Comparison of ENCODE assay signal across 9 cellular contexts in the genomic region with DNA sequence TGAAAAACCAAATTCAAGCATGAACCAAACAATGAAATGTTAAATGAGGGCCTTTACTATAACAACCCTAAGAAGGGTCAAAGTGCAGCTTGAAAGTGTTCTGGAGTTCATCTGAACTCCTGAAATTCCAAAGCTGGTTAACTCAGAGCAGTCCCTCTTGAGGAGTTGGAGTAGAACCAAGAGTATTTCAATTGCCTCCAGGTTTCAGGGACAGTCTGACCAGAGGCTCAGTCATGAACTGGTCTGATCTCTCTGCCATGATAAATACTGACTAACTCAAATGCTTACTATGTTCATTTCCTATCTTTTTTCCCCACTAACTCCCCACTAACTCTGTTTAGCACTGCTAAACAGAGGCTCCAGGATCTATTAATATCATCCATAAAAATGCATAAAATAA. TPM values are rescaled to one million over a fixed set of nuclear protein-coding genes. Genes with fewer than 3 reads are reported as not detected.
DNase-seq lines count a peak whose midpoint lies in the region; ATAC-seq, FAIRE-seq and TF ChIP-seq lines count a peak whose summit lies in the region.
"Had no signal": no experiment of that assay in that cellular context is flagged by ENCODE, and none has a peak within 500 bp of the region (broad histone marks: within the 10 kb centered on the region; RNA-seq: fewer than 3 reads in every experiment).

No MANE protein-coding gene starts in this region.

- FAIRE-seq in H1 (lab: Jason Lieb, UNC), result no peak

- CTCF ChIA-PET in H1 (lab: Charles Lee; ENCODE audit: partially characterized antibody), result no interaction called here

- no peak overlapping the region for H2BK15ac ChIP-seq in H1 (ENCODE audit: low read length)

- no peak for DNase-seq in NT2/D1 (ENCODE audit: low read depth, low spot score)
- DNase-seq in H1 (ENCODE audit: low read depth in 1 of 2, low spot score in 2 of 2), result no peak
- no peak for DNase-seq in GM10266 (ENCODE audit: extremely low spot score)
- DNase-seq in cerebellar cortex (ENCODE audit: low spot score), result no peak
- DNase-seq in NCI-H446 treated with DMSO at 0.1 percent for 48 hours (lab: John Stamatoyannopoulos, UW), result no peak
- DNase-seq: kidney glomerular epithelial cell had no signal

- no peaks in the 10 kb centered on the region for H3K9me2 ChIP-seq in DOHH2 (replicated peaks; ENCODE audit: control insufficient read depth, low read length)

- TF ChIP-seq EP300 in H1 (IDR thresholded peaks at IDR 0.05; ENCODE audit: borderline replicate concordance in 1 of 2, low read depth in 2 of 2, low read length in 2 of 2), result no peak

- no peak for ATAC-seq in GM19463 (IDR thresholded peaks at IDR 0.05; ENCODE audit: unreplicated experiment)

- peaks cover 8% of the 10 kb centered on the region; the same call in 1 of the 2 replicates for H3K23me2 ChIP-seq in H1 (ENCODE audit: low read depth, low read length)

- H3K23ac ChIP-seq in H1 (ENCODE audit: insufficient read length), result no peak overlapping the region

- H3K14ac ChIP-seq in H1 (ENCODE audit: insufficient read length), result no peak overlapping the region

- H3F3A ChIP-seq in DOHH2 (ENCODE audit: control insufficient read depth, insufficient read depth), result peaks cover 12% of the 10 kb centered on the region

- H3K79me2 ChIP-seq in DOHH2 (ENCODE audit: control insufficient read depth, low read length) (peaks cover 94% of the 10 kb centered on the region), H1 (ENCODE audit: control insufficient read depth in 1 of 2, insufficient read depth in 2 of 2, low read length in 2 of 2) (peaks cover 51 to 77% of the 10 kb centered on the region in 2 experiments), parathyroid adenoma (peaks cover 51% of the 10 kb centered on the region)

- H3K4me1 ChIP-seq in DOHH2 (ENCODE audit: control insufficient read depth, low read length), result peaks cover 75% of the 10 kb centered on the region
- H3K4me1 ChIP-seq in NT2/D1 (ENCODE audit: insufficient read depth, insufficient read length), result peaks cover 6% of the 10 kb centered on the region
- H3K4me1 ChIP-seq in H1 (replicated peaks in 1 of 4; ENCODE audit: control insufficient read depth in 3 of 4, insufficient read depth in 4 of 4, low read length in 3 of 4), result peaks cover 4 to 11% (median 7%) of the 10 kb centered on the region in 4 experiments; a peak in 5 of 7 replicates
- peaks cover 21% of the 10 kb centered on the region for H3K4me1 ChIP-seq in parathyroid adenoma

- no peak for TF ChIP-seq POLR2A in H1 (IDR thresholded peaks at IDR 0.05; ENCODE audit: control extremely low read depth in 1 of 2, low read depth in 2 of 2, low read length in 2 of 2)

- no peak overlapping the region for H2BK12ac ChIP-seq in H1 (ENCODE audit: low read depth, low read length)

- POLR2A ChIA-PET in H1 (lab: Charles Lee; ENCODE audit: partially characterized antibody), result no interaction called here

- no peak overlapping the region for H2BK20ac ChIP-seq in H1 (ENCODE audit: low read length)

- H4K20me1 ChIP-seq in DOHH2 (ENCODE audit: control insufficient read depth, insufficient read depth, low read depth, low read length), result peaks cover 54% of the 10 kb centered on the region
- peaks cover 28 to 38% of the 10 kb centered on the region in 2 experiments for H4K20me1 ChIP-seq in H1 (replicated peaks in 1 of 2; ENCODE audit: control insufficient read depth in 1 of 2, insufficient read depth in 2 of 2, low read length in 2 of 2)

- H3K9ac ChIP-seq in NT2/D1 (ENCODE audit: insufficient read length, low read depth) (peak overlapping the region; percentile 57), H1 (replicated peaks in 1 of 4; ENCODE audit: extremely low read depth in 1 of 4, low read depth in 3 of 4, low read length in 3 of 4) (no peak overlapping the region), parathyroid adenoma (no peak overlapping the region)

- H2BK120ac ChIP-seq in H1 (replicated peaks; ENCODE audit: low read depth, low read length), result no peak overlapping the region

- no peak for TF ChIP-seq RAD21 in H1 (IDR thresholded peaks at IDR 0.05 in 1 of 2, conservative IDR thresholded peaks at IDR 0.05 in 1 of 2; ENCODE audit: low read depth in 2 of 2, low read length in 2 of 2)

- H3K4me2 ChIP-seq in DOHH2 (ENCODE audit: low read length), result peak overlapping the region; percentile 76
- H3K4me2 ChIP-seq in H1 (ENCODE audit: insufficient read depth in 1 of 2, low read depth in 2 of 2, low read length in 2 of 2), result peak overlapping the region; percentile 47 to 91
- peak overlapping the region; percentile 30 for H3K4me2 ChIP-seq in parathyroid adenoma (ENCODE audit: low read length)

- TF ChIP-seq CTCF in DOHH2 (IDR thresholded peaks at IDR 0.05; ENCODE audit: low read depth, low read length, poor library complexity, severe bottlenecking) (no peak), H1 (IDR thresholded peaks at IDR 0.05; ENCODE audit: control extremely low read depth in 1 of 3, insufficient read depth in 1 of 3, low read depth in 1 of 3, low read length in 3 of 3) (no peak), parathyroid adenoma (IDR thresholded peaks at IDR 0.05) (no peak), GM10266 (IDR thresholded peaks at IDR 0.05; ENCODE audit: control insufficient read depth, insufficient read depth, low read depth, missing control alignments) (no peak)

- H3K4ac ChIP-seq in H1 (replicated peaks; ENCODE audit: insufficient read length, low read depth, low read length), result no peak overlapping the region

- peaks cover 3% of the 10 kb centered on the region; the same call in 1 of the 2 replicates for H3K79me1 ChIP-seq in H1 (ENCODE audit: low read depth, low read length)

- H3K27ac ChIP-seq in DOHH2 (ENCODE audit: low read depth, low read length), result peak overlapping the region; percentile 10; the same call in 1 of the 2 replicates
- no peak overlapping the region for H3K27ac ChIP-seq in H1 (ENCODE audit: low read depth, low read length)
- no peak overlapping the region for H3K27ac ChIP-seq in parathyroid adenoma

- no peak overlapping the region for H3K18ac ChIP-seq in H1 (ENCODE audit: extremely low read depth, low read length)

- no peak overlapping the region for H4K91ac ChIP-seq in H1 (replicated peaks; ENCODE audit: insufficient read length, low read length)

- H3K27me3 ChIP-seq in DOHH2 (ENCODE audit: control insufficient read depth, low read length) (no peaks in the 10 kb centered on the region), NT2/D1 (ENCODE audit: insufficient read depth, insufficient read length) (no peaks in the 10 kb centered on the region), H1 (replicated peaks in 1 of 4; ENCODE audit: control insufficient read depth in 3 of 4, extremely low read depth in 1 of 4, insufficient read depth in 3 of 4, low read length in 3 of 4) (no peaks in the 10 kb centered on the region), parathyroid adenoma (ENCODE audit: control insufficient read depth, insufficient read depth, low read length) (no peaks in the 10 kb centered on the region)

- H3K56ac ChIP-seq in H1 (replicated peaks; ENCODE audit: insufficient read length, low read depth, low read length), result no peak overlapping the region

- H4K5ac ChIP-seq in H1 (ENCODE audit: insufficient read length, low read depth, low read length), result no peak overlapping the region

- H3K4me3 ChIP-seq in DOHH2 (ENCODE audit: low read length) (peak overlapping the region; percentile 78), NT2/D1 (ENCODE audit: insufficient read length, low read depth) (peak overlapping the region; percentile 22), H1 (ENCODE audit: extremely low read depth in 1 of 4, insufficient read depth in 2 of 4, low read depth in 3 of 4, low read length in 4 of 4) (peak overlapping the region in 1 of 4 experiments; percentile 32; a peak in 1 of 8 replicates), parathyroid adenoma (ENCODE audit: low read depth, low read length) (no peak overlapping the region)

- no peak overlapping the region for H2AK5ac ChIP-seq in H1 (ENCODE audit: low read depth, low read length)

- H3K9me3 ChIP-seq in DOHH2 (ENCODE audit: control insufficient read depth, insufficient read depth, low read length) (no peaks in the 10 kb centered on the region), NT2/D1 (ENCODE audit: insufficient read depth, low read length) (no peaks in the 10 kb centered on the region), H1 (ENCODE audit: insufficient read depth in 2 of 2, low read depth in 1 of 2, low read length in 1 of 2) (no peaks in the 10 kb centered on the region), parathyroid adenoma (ENCODE audit: control insufficient read depth, low read length) (no peaks in the 10 kb centered on the region)

- peaks cover 84% of the 10 kb centered on the region for H3K36me3 ChIP-seq in DOHH2 (ENCODE audit: control insufficient read depth, low read length)
- peaks cover 15% of the 10 kb centered on the region for H3K36me3 ChIP-seq in NT2/D1 (ENCODE audit: insufficient read depth, insufficient read length, low read length)
- H3K36me3 ChIP-seq in H1 (ENCODE audit: control insufficient read depth in 2 of 4, insufficient read depth in 4 of 4, low read length in 3 of 4), result no peaks in the 10 kb centered on the region
- no peaks in the 10 kb centered on the region for H3K36me3 ChIP-seq in parathyroid adenoma (ENCODE audit: control insufficient read depth, insufficient read depth, low read length)

- H2AFZ ChIP-seq in H1 (ENCODE audit: low read length) (no peak overlapping the region), parathyroid adenoma (no peak overlapping the region)

- H2BK5ac ChIP-seq in H1 (ENCODE audit: low read depth, low read length), result no peak overlapping the region

- no peak overlapping the region for H4K8ac ChIP-seq in H1 (ENCODE audit: extremely low read depth, insufficient read depth, low read length)

TF ChIP-seq in H1, 55 proteins besides CTCF, POLR2A, EP300 and RAD21 (continues in another document):
- TF ChIP-seq MAFK (IDR thresholded peaks at IDR 0.05; ENCODE audit: low read depth, low read length), result no peak

RNA-seq across cellular contexts. Expression of gene STARD7, which starts 2.7 kb away (rescaled TPM):
- 200 and 207 TPM in 2 replicates for total RNA-seq in H1 (2021; fragmentation: NEBNext Ultra II Directional; extraction: Animal tissue kit (Norgen Biotek cat#: 25700))
- 60.3 and 89.1 TPM in 2 replicates for polyA plus RNA-seq in H1 (2011; rRNA removed)
- polyA plus RNA-seq in H1 (2011; cell fraction: cytosol; rRNA removed), result 90.5 TPM
- polyA plus RNA-seq in H1 (2011; cell fraction: nucleus; rRNA removed), result 50.4 TPM
- 125 to 145 TPM (median 130 TPM) in 4 replicates for polyA plus RNA-seq in H1 (2012, experiment 1 of 2)
- 61.7 TPM for polyA plus RNA-seq in H1 (2012, experiment 2 of 2)
- polyA plus RNA-seq in H1 (2013, experiment 1 of 2), result 108 TPM
- 99.9 TPM for polyA plus RNA-seq in H1 (2013, experiment 2 of 2)
- 116 and 121 TPM in 2 replicates for polyA minus RNA-seq in H1 (2011; rRNA and poly(A)+ RNA removed)
- 74.0 TPM for polyA minus RNA-seq in H1 (2011; cell fraction: cytosol; rRNA and poly(A)+ RNA removed)
- polyA minus RNA-seq in H1 (2011; cell fraction: nucleus; rRNA and poly(A)+ RNA removed), result 149 TPM

RNA-seq across cellular contexts. Expression of gene TMEM127, which starts 59.9 kb away (rescaled TPM):
- total RNA-seq in H1 (2021; fragmentation: NEBNext Ultra II Directional; extraction: Animal tissue kit (Norgen Biotek cat#: 25700)), result 25.0 and 25.4 TPM in 2 replicates
- polyA plus RNA-seq in H1 (2011; rRNA removed), result 41.0 and 45.1 TPM in 2 replicates
- polyA plus RNA-seq in H1 (2011; cell fraction: cytosol; rRNA removed), result 18.7 TPM
- polyA plus RNA-seq in H1 (2011; cell fraction: nucleus; rRNA removed), result 27.6 TPM
- 16.6 to 20.6 TPM (median 18.4 TPM) in 4 replicates for polyA plus RNA-seq in H1 (2012, experiment 1 of 2)
- polyA plus RNA-seq in H1 (2012, experiment 2 of 2), result 14.4 TPM
- 26.3 TPM for polyA plus RNA-seq in H1 (2013, experiment 1 of 2)
- 30.3 TPM for polyA plus RNA-seq in H1 (2013, experiment 2 of 2)
- 35.4 and 37.9 TPM in 2 replicates for polyA minus RNA-seq in H1 (2011; rRNA and poly(A)+ RNA removed)
- 15.1 TPM for polyA minus RNA-seq in H1 (2011; cell fraction: cytosol; rRNA and poly(A)+ RNA removed)
- 12.3 TPM for polyA minus RNA-seq in H1 (2011; cell fraction: nucleus; rRNA and poly(A)+ RNA removed)
